ENCODE assay signal across 9 cellular contexts in the genomic region with DNA sequence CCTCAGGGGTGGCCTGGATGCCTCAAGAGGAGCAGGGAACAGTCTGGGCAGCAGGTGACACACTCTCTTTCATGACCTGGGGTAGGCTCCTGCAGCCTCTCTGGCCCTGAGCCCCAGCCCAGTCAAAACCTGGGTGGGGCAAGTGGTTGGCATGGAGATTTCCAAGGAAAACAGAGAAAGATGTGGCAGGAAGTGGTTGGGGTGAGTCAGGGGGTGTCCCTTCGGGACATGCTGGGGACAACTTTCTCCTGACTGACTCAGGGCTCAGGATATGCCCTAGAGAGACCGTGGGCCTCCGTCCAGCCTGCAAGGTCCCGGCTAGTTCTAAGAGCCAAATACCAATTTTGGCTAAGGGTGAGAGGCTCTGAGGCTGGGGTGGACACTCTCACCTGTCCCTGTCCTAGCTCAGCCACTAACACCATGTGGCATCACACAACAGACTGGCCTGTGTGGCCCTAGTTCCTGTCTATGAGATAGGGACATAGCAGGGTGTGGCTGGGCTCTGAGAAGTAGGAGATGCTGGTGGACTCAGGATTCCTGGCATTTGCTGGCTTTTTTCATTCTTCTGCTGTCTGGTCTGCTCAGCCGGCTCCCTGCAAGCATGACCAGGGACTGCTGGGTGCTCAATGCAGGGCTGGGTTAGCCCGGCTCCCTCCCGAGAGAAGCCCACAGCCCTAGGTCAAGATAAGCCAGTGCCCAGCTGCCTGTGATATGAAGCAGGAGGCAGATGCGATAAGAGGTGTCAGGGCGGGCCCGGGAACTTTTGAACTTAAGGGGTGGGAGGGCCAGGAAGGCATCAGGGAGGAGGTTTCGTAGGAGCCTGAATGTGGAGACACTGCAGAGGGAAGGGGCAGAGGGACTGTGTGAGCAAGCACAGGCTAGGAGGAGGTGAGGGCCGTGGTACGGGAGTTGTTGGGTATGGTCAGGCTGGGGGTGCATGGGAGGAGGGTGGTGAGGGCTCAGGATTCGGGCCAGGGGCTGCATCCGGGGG. TPM values are rescaled to one million over a fixed set of nuclear protein-coding genes. Genes with fewer than 3 reads are reported as not detected.
DNase-seq lines count a peak whose midpoint lies in the region; ATAC-seq and TF ChIP-seq lines count a peak whose summit lies in the region.
"Had no signal": no experiment of that assay in that cellular context is flagged by ENCODE, and none has a peak within 500 bp of the region (broad histone marks: within the 10 kb centered on the region; RNA-seq: fewer than 3 reads in every experiment).

No MANE protein-coding gene starts in this region.

- H3K27ac Mint-ChIP-seq in activated CD4-positive, alpha-beta T cell treated with anti-CD3 and anti-CD28 coated beads, Interleukin-2, amount 10 ng/mL, durations not matched to agents 7 days and 5 days: no peak overlapping the region

- no peak overlapping the region for H3K4me3 ChIP-seq in adipocyte (ENCODE audit: low read length)
- peak overlapping the region; percentile 44 to 54 for H3K4me3 ChIP-seq in right atrium auricular region
- H3K4me3 ChIP-seq in thoracic aorta: peak overlapping the region; percentile 80

- H3K9ac ChIP-seq in adipocyte (ENCODE audit: low read length): peak overlapping the region; percentile 65

- no peaks in the 10 kb centered on the region for H3K27me3 ChIP-seq in adipocyte (replicated peaks; ENCODE audit: control insufficient read depth, insufficient read depth, low read length)
- H3K27me3 ChIP-seq in right atrium auricular region: no peaks in the 10 kb centered on the region
- H3K27me3 ChIP-seq in thoracic aorta (replicated peaks; ENCODE audit: insufficient read depth): no peaks in the 10 kb centered on the region

- peak overlapping the region; percentile 82 to 94 for H3K27ac ChIP-seq in right atrium auricular region
- H3K27ac ChIP-seq in thoracic aorta: peak overlapping the region; percentile 90 to 98

- peak; percentile 53 for ATAC-seq in thoracic aorta (ENCODE audit: insufficient number of reproducible peaks, low FRiP score, low read depth)
- ATAC-seq in GM21360 (IDR thresholded peaks at IDR 0.05; ENCODE audit: unreplicated experiment): no peak
- no peak for ATAC-seq in GM18861 (IDR thresholded peaks at IDR 0.05; ENCODE audit: unreplicated experiment)
- ATAC-seq in HG03108 (IDR thresholded peaks at IDR 0.05; ENCODE audit: unreplicated experiment): no peak

- no peak overlapping the region for H3K4me3 Mint-ChIP-seq in activated CD4-positive, alpha-beta T cell treated with anti-CD3 and anti-CD28 coated beads, Interleukin-2, amount 10 ng/mL, durations not matched to agents 7 days and 5 days

- POLR2A ChIA-PET in activated CD4-positive, alpha-beta T cell treated with anti-CD3 and anti-CD28 coated beads, Interleukin-2, amount 10 ng/mL, durations not matched to agents 7 days and 5 days (lab: Charles Lee): no interaction called here

- H3K36me3 ChIP-seq in adipocyte (ENCODE audit: control insufficient read depth, insufficient read depth, low read length, severe bottlenecking) (no peaks in the 10 kb centered on the region), right atrium auricular region (no peaks in the 10 kb centered on the region), thoracic aorta (no peaks in the 10 kb centered on the region)

- H3K9me3 Mint-ChIP-seq in activated CD4-positive, alpha-beta T cell treated with anti-CD3 and anti-CD28 coated beads, Interleukin-2, amount 10 ng/mL, durations not matched to agents 7 days and 5 days: no peaks in the 10 kb centered on the region

- H3K4me1 Mint-ChIP-seq in activated CD4-positive, alpha-beta T cell treated with anti-CD3 and anti-CD28 coated beads, Interleukin-2, amount 10 ng/mL, durations not matched to agents 7 days and 5 days: no peaks in the 10 kb centered on the region

- no peaks in the 10 kb centered on the region for H3K9me3 ChIP-seq in adipocyte (ENCODE audit: control insufficient read depth, low read length)
- H3K9me3 ChIP-seq in right atrium auricular region: no peaks in the 10 kb centered on the region
- no peaks in the 10 kb centered on the region for H3K9me3 ChIP-seq in thoracic aorta

- peak; percentile 5 to 7 for DNase-seq in activated CD4-positive, alpha-beta T cell treated with anti-CD3 and anti-CD28 coated beads, Interleukin-2, amount 50 U/mL, for 48 hours
- DNase-seq in activated CD4-positive, alpha-beta T cell treated with anti-CD3 and anti-CD28 coated beads, Interleukin-2, amount 10 ng/mL, durations not matched to agents 7 days and 5 days: no peak
- DNase-seq in adipocyte (ENCODE audit: low read depth): peak; percentile 30
- peak; percentile 82 for DNase-seq in right atrium auricular region (ENCODE audit: low spot score)
- DNase-seq in thoracic aorta (ENCODE audit: low spot score): peak; percentile 79
- DNase-seq: NCI-H1048 had no signal

- no peaks in the 10 kb centered on the region for H3K36me3 Mint-ChIP-seq in activated CD4-positive, alpha-beta T cell treated with anti-CD3 and anti-CD28 coated beads, Interleukin-2, amount 10 ng/mL, durations not matched to agents 7 days and 5 days (ENCODE audit: low read depth)

- H3K4me1 ChIP-seq in adipocyte (ENCODE audit: control insufficient read depth, insufficient read depth, low read length): peaks cover 24% of the 10 kb centered on the region
- H3K4me1 ChIP-seq in right atrium auricular region: peaks cover 0 to 99% of the 10 kb centered on the region in 2 donors
- peaks cover 39 to 60% of the 10 kb centered on the region in 2 donors for H3K4me1 ChIP-seq in thoracic aorta (ENCODE audit: control insufficient read depth in 1 of 2, low read depth in 2 of 2)

- TF ChIP-seq CTCF in right atrium auricular region (IDR thresholded peaks at IDR 0.05): no peak
- no peak for TF ChIP-seq CTCF in thoracic aorta (IDR thresholded peaks at IDR 0.05)

- CTCF ChIA-PET in activated CD4-positive, alpha-beta T cell treated with anti-CD3 and anti-CD28 coated beads, Interleukin-2, amount 10 ng/mL, durations not matched to agents 7 days and 5 days (lab: Charles Lee): no interaction called here

- H3K27me3 Mint-ChIP-seq in activated CD4-positive, alpha-beta T cell treated with anti-CD3 and anti-CD28 coated beads, Interleukin-2, amount 10 ng/mL, durations not matched to agents 7 days and 5 days: no peaks in the 10 kb centered on the region

RNA-seq across cellular contexts. Expression of a gene that starts 3.3 kb away (rescaled TPM):
- under 1 TPM; 0.12 to 0.21 TPM for total RNA-seq in activated CD4-positive, alpha-beta T cell treated with anti-CD3 and anti-CD28 coated beads, Interleukin-2, amount 10 ng/mL, durations not matched to agents 7 days and 5 days
- total RNA-seq in right atrium auricular region (100 to 1,000 TPM; 353 to 517 TPM), thoracic aorta (1,000 to 10,000 TPM; 1,262 to 1,768 TPM)

RNA-seq across cellular contexts. Expression of a gene that starts 48.8 kb away (rescaled TPM):
- total RNA-seq in activated CD4-positive, alpha-beta T cell treated with anti-CD3 and anti-CD28 coated beads, Interleukin-2, amount 10 ng/mL, durations not matched to agents 7 days and 5 days: not detected
- total RNA-seq in right atrium auricular region (not detected), thoracic aorta (not detected)

Comparison
In these comparisons a context has a peak if more than half of its experiments do, and no peak if none do; other contexts are left out.
1. RNA of a gene that starts 3.3 kb away (total RNA-seq): 1,262 to 1,768 TPM in thoracic aorta and 353 to 517 TPM in right atrium auricular region; 0.12 to 0.21 TPM in activated CD4-positive, alpha-beta T cell treated with anti-CD3 and anti-CD28 coated beads, Interleukin-2, amount 10 ng/mL, durations not matched to agents 7 days and 5 days; every median in the first group is over 100 times any median in the second.